ENCODE assay signal across 9 cellular contexts in the genomic region with DNA sequence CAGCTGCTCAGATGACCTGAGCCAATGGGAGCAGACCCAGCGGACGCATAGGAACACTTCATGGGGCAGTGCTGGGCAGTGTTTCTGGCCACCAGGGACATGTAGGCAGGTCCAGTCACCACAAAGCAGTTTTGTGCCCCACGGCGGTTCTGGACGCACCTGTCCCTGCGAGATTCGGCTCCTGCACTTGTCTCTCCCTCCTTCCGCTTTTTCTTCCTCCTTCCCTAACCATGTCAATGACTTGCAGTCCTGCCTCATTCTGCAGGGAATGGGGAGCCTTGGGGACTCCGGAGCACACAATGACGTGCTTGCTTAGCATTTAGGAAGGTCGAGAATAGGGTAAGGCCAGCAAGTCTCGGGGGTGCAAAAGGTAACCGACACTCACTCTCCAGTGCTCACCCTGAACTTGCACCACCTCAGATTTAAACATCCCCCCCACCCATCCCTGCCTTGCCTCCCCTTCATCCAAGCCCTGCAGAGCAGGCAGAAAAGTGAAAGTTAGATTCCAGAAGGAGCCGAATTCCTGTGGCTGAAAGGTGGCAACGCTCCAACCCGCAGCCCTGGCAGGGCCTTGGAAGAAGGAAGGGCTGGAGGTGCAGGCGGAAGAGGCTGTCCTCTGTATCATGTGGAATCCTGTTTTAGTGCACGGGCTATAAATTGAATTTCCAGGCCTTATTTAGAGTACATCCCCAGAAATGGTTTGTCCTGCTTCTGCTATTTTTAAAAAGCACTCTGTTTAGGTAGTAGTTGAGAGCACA. TPM values are rescaled to one million over a fixed set of nuclear protein-coding genes. Genes with fewer than 3 reads are reported as not detected.
DNase-seq lines count a peak whose midpoint lies in the region; ATAC-seq and TF ChIP-seq lines count a peak whose summit lies in the region.
"Had no signal": no experiment of that assay in that cellular context is flagged by ENCODE, and none has a peak within 500 bp of the region (broad histone marks: within the 10 kb centered on the region; RNA-seq: fewer than 3 reads in every experiment).

No MANE protein-coding gene starts in this region.

- H3K27ac ChIP-seq in epithelial cell of prostate, result no peak overlapping the region

- H3K36me3 ChIP-seq in Caco-2 (ENCODE audit: control insufficient read depth, insufficient read depth, low read length), result no peaks in the 10 kb centered on the region

- H3K4me3 ChIP-seq in Caco-2 (ENCODE audit: low read depth, low read length), result no peak overlapping the region

- no TSS peak for BruUV-seq in Caco-2 (replicated peaks; lab: Mats Ljungman, UMichigan)

- DNase-seq in AG08395 (ENCODE audit: low spot score) (peak; percentile 91), NCI-H2029 treated with DMSO at 0.1 percent for 48 hours (lab: John Stamatoyannopoulos, UW) (peak; percentile 37), epithelial cell of prostate (ENCODE audit: low read depth, low spot score) (peak; percentile 60), middle frontal gyrus (ENCODE audit: extremely low spot score, low spot score) (no peak), Caco-2 (no peak), GDM1 (lab: John Stamatoyannopoulos, UW) (no peak)
- peak; percentile 54 for DNase-seq in natural killer cell treated with Interleukin-12 subunit alpha and Interleukin-12 subunit beta and Interleukin-15 and Interleukin-18, amount 100 ng/mL, for 72 hours (ENCODE audit: low spot score)
- DNase-seq: retina had no signal

- H3K9me3 Mint-ChIP-seq in natural killer cell treated with Interleukin-12 subunit alpha and Interleukin-12 subunit beta and Interleukin-15 and Interleukin-18, amount 100 ng/mL, for 72 hours, result no peaks in the 10 kb centered on the region
- no peaks in the 10 kb centered on the region for H3K9me3 Mint-ChIP-seq in Caco-2 (ENCODE audit: unreplicated experiment)

- CTCF ChIA-PET in Caco-2 (lab: Charles Lee), result no interaction called here

- no peaks in the 10 kb centered on the region for H3K27me3 Mint-ChIP-seq in natural killer cell treated with Interleukin-12 subunit alpha and Interleukin-12 subunit beta and Interleukin-15 and Interleukin-18, amount 100 ng/mL, for 72 hours
- H3K27me3 Mint-ChIP-seq in Caco-2 (ENCODE audit: insufficient read depth, unreplicated experiment), result no peaks in the 10 kb centered on the region

- peak overlapping the region in 1 of 2 donors; percentile 74 for H3K27ac Mint-ChIP-seq in natural killer cell treated with Interleukin-12 subunit alpha and Interleukin-12 subunit beta and Interleukin-15 and Interleukin-18, amount 100 ng/mL, for 72 hours
- H3K27ac Mint-ChIP-seq in Caco-2 (ENCODE audit: unreplicated experiment), result no peak overlapping the region

- POLR2A ChIA-PET in Caco-2 (lab: Charles Lee), result no interaction called here

- no peak for ATAC-seq in natural killer cell treated with Interleukin-12 subunit alpha and Interleukin-12 subunit beta and Interleukin-15 and Interleukin-18, amount 100 ng/mL, for 72 hours
- no peak for ATAC-seq in GM18505 (IDR thresholded peaks at IDR 0.05; ENCODE audit: unreplicated experiment)

- intact Hi-C loops in Caco-2 (cut with micrococcal nuclease; ENCODE audit: unreplicated experiment), result no loop called here

- TF ChIP-seq POLR2A in GM18505 (IDR thresholded peaks at IDR 0.05; ENCODE audit: borderline replicate concordance, extremely low read depth, insufficient read depth, insufficient read length), result no peak

- peaks cover 15 to 24% of the 10 kb centered on the region in 2 donors for H3K4me1 Mint-ChIP-seq in natural killer cell treated with Interleukin-12 subunit alpha and Interleukin-12 subunit beta and Interleukin-15 and Interleukin-18, amount 100 ng/mL, for 72 hours (ENCODE audit: low read depth in 2 of 2)
- no peaks in the 10 kb centered on the region for H3K4me1 Mint-ChIP-seq in Caco-2 (ENCODE audit: low read depth, unreplicated experiment)

- H3K27me3 ChIP-seq in Caco-2 (replicated peaks; ENCODE audit: control insufficient read depth, insufficient read depth, low read length), result no peaks in the 10 kb centered on the region

- no peak for TF ChIP-seq CTCF in Caco-2 (IDR thresholded peaks at IDR 0.05; ENCODE audit: insufficient read depth in 1 of 2, low read depth in 1 of 2, low read length in 1 of 2, severe bottlenecking in 1 of 2, unreplicated experiment in 1 of 2)

- no peak overlapping the region for H3K4me3 Mint-ChIP-seq in natural killer cell treated with Interleukin-12 subunit alpha and Interleukin-12 subunit beta and Interleukin-15 and Interleukin-18, amount 100 ng/mL, for 72 hours
- no peak overlapping the region for H3K4me3 Mint-ChIP-seq in Caco-2 (ENCODE audit: unreplicated experiment)

- no peaks in the 10 kb centered on the region for H3K9me3 ChIP-seq in Caco-2

- H3K4me1 ChIP-seq in Caco-2, result no peaks in the 10 kb centered on the region

- no peaks in the 10 kb centered on the region for H3K36me3 Mint-ChIP-seq in natural killer cell treated with Interleukin-12 subunit alpha and Interleukin-12 subunit beta and Interleukin-15 and Interleukin-18, amount 100 ng/mL, for 72 hours
- H3K36me3 Mint-ChIP-seq in Caco-2 (ENCODE audit: insufficient read depth, unreplicated experiment), result no peaks in the 10 kb centered on the region

RNA-seq across cellular contexts. Expression of a gene that starts 40.5 kb away (rescaled TPM):
- total RNA-seq in natural killer cell treated with Interleukin-12 subunit alpha and Interleukin-12 subunit beta and Interleukin-15 and Interleukin-18, amount 100 ng/mL, for 72 hours, result 10 to 100 TPM; 39.5 to 78.6 TPM
- 20.1 and 24.4 TPM in 2 replicates for total RNA-seq in Caco-2 (2022)

Comparison
In these comparisons a context has a peak if more than half of its experiments do, and no peak if none do; other contexts are left out.
1. DNase-seq: peak in AG08395 (single experiment), NCI-H2029 treated with DMSO at 0.1 percent for 48 hours (single experiment), epithelial cell of prostate (single experiment) and natural killer cell treated with Interleukin-12 subunit alpha and Interleukin-12 subunit beta and Interleukin-15 and Interleukin-18, amount 100 ng/mL, for 72 hours (single experiment); none in middle frontal gyrus (single experiment), Caco-2 (0 of 2) and GDM1 (single experiment).